ENCODE assay signal across 23 cellular contexts in the genomic region with DNA sequence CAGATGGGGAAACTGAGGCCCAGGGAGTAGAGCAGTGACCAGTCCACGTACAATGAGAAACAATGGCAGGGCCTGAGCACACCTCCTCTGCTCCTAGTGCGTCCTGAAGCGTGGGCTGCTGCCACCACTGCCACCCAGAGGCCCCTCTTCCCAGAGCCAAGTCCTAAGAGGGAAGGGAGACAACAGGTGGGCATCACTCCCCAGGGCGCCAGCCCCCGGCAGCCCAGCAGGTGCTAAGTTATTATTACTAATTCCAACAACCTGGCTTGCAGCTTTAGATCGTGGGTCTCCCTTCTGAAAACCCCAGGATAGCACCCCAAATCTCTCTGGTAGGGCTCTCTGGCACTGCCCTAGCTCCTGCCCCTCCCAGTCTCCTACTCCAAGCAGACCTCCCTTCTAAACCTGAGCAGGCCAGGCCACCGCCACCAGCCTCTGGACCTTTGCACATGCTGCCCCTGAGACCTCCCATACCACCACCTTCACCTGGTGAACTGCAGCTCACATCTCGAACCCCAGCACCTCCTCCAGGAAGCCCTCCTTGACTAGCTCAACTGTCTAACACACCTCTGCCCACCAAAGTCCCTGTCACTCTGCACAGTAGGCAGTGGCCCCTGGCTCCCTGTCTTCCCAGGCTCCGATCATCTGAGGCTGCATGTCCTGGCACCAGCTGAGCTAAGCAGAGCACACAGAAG.
DNase-seq lines count a peak whose midpoint lies in the region; ATAC-seq, FAIRE-seq and TF ChIP-seq lines count a peak whose summit lies in the region.
"Had no signal": no experiment of that assay in that cellular context is flagged by ENCODE, and none has a peak within 500 bp of the region (broad histone marks: within the 10 kb centered on the region; RNA-seq: fewer than 3 reads in every experiment).

No MANE protein-coding gene starts in this region.

- TF ChIP-seq RAD21 in A549 (conservative IDR thresholded peaks at IDR 0.05 in 1 of 2, IDR thresholded peaks at IDR 0.05 in 1 of 2): no peak
- no peak for TF ChIP-seq RAD21 in GM12878 (IDR thresholded peaks at IDR 0.05; ENCODE audit: insufficient read depth, low read depth, low read length)

- no peak overlapping the region for H2BK120ac ChIP-seq in neuronal stem cell (ENCODE audit: low read depth, low read length)

- TF ChIP-seq EP300 in A549 (IDR thresholded peaks at IDR 0.05) (no peak), GM12878 (IDR thresholded peaks at IDR 0.05; ENCODE audit: borderline replicate concordance in 1 of 2, control insufficient read depth in 1 of 2, low read depth in 2 of 2, low read length in 2 of 2) (no peak)

- no peak overlapping the region for H2BK5ac ChIP-seq in neuronal stem cell (ENCODE audit: low read length)

- TF ChIP-seq POLR2A in A549 (IDR thresholded peaks at IDR 0.05; ENCODE audit: low read length) (no peak), GM12878 (IDR thresholded peaks at IDR 0.05; ENCODE audit: low read depth, low read length) (no peak), GM12891 (IDR thresholded peaks at IDR 0.05; ENCODE audit: low read depth, low read length) (no peak)

- H3K4me1 ChIP-seq in A549: no peaks in the 10 kb centered on the region
- H3K4me1 ChIP-seq in HEK293 (ENCODE audit: control insufficient read depth, insufficient read depth, low read length): no peaks in the 10 kb centered on the region
- H3K4me1 ChIP-seq in GM12878 (ENCODE audit: control insufficient read depth, insufficient read depth, low read length): peaks cover 11% of the 10 kb centered on the region
- peaks cover 5 to 11% of the 10 kb centered on the region in 2 donors for H3K4me1 ChIP-seq in neuronal stem cell (ENCODE audit: control insufficient read depth in 2 of 2, insufficient read depth in 1 of 2, low read depth in 1 of 2, low read length in 2 of 2)
- no peaks in the 10 kb centered on the region for H3K4me1 ChIP-seq in heart right ventricle

- no peak for FAIRE-seq in A549 (lab: Jason Lieb, UNC)
- FAIRE-seq in GM12878 (lab: Jason Lieb, UNC): no peak
- no peak for FAIRE-seq in GM12891 (lab: Jason Lieb, UNC)
- FAIRE-seq: G401.6 had no signal

- H3K27ac ChIP-seq in A549: no peak overlapping the region
- H3K27ac ChIP-seq in HEK293 (ENCODE audit: extremely low read depth, low read depth, low read length): no peak overlapping the region
- H3K27ac ChIP-seq in GM12878 (ENCODE audit: control insufficient read depth, insufficient read depth): peak overlapping the region; percentile 29
- no peak overlapping the region for H3K27ac ChIP-seq in neuronal stem cell (replicated peaks; ENCODE audit: low read length)
- no peak overlapping the region for H3K27ac ChIP-seq in heart right ventricle
- H3K27ac ChIP-seq: SK-N-MC had no signal

- no peak overlapping the region for H4K8ac ChIP-seq in neuronal stem cell (ENCODE audit: low read depth, low read length)

- H3K9ac ChIP-seq in GM12878 (ENCODE audit: control insufficient read depth, insufficient read depth, low read length) (no peak overlapping the region; the same call in 1 of the 2 replicates), neuronal stem cell (ENCODE audit: low read depth, low read length, poor library complexity) (no peak overlapping the region)

- H2AFZ ChIP-seq in GM12878 (ENCODE audit: control insufficient read depth, low read depth, low read length): no peak overlapping the region
- no peak overlapping the region for H2AFZ ChIP-seq in neuronal stem cell (ENCODE audit: low read length)

- SMC1A ChIA-PET in GM12878 (lab: Charles Lee; ENCODE audit: uncharacterized antibody, unreplicated experiment): interaction anchor here (1.1 to 1.3 kb wide), 3 partner anchors 19 to 33 kb away, joined by 3 to 4 read pairs (median 3); no protein-coding TSS in a partner anchor

- no peak overlapping the region for H2BK12ac ChIP-seq in neuronal stem cell (ENCODE audit: low read length)

- H3K4me2 ChIP-seq in A549 (no peak overlapping the region), GM12878 (ENCODE audit: control insufficient read depth, insufficient read depth) (0 out of 2 replicates have a peak overlapping the region, but pooled peaks have one; percentile 39), neuronal stem cell (ENCODE audit: insufficient read depth, low read length, poor library complexity, severe bottlenecking) (no peak overlapping the region)

- no peak overlapping the region for H3K4me3 ChIP-seq in A549
- no peak overlapping the region for H3K4me3 ChIP-seq in HEK293 (ENCODE audit: low read depth, low read length)
- H3K4me3 ChIP-seq in GM12878: peak overlapping the region; percentile 42; the same call in 1 of the 2 replicates
- H3K4me3 ChIP-seq in neuronal stem cell (ENCODE audit: low read length in 2 of 2): no peak overlapping the region
- no peak overlapping the region for H3K4me3 ChIP-seq in heart right ventricle
- H3K4me3 ChIP-seq: SK-N-MC had no signal

- H3K18ac ChIP-seq in neuronal stem cell (ENCODE audit: low read length): peak overlapping the region; percentile 24

- POLR2A ChIA-PET in A549 (lab: Yijun Ruan, JAX): no interaction called here
- POLR2A ChIA-PET in HEK293 (lab: Yijun Ruan, JAX): no interaction called here
- POLR2A ChIA-PET in GM12878 (lab: Charles Lee): interaction anchor here (0.6 to 1.8 kb wide), 4 partner anchors 9 to 54 kb away, joined by 3 to 14 read pairs (median 4); no protein-coding TSS in a partner anchor

- RAD21 ChIA-PET in GM12878 (lab: Charles Lee; ENCODE audit: unreplicated experiment): no interaction called here

- in situ Hi-C loops in GM12878 (cut with MboI): no loop called here

- no peak for ATAC-seq in A549
- peak; percentile 18; the same call in 2 of the 3 replicates for ATAC-seq in GM12878
- ATAC-seq in heart right ventricle: no peak
- no peak for ATAC-seq in HG02571 (IDR thresholded peaks at IDR 0.05; ENCODE audit: unreplicated experiment)

- no peak overlapping the region for H4K91ac ChIP-seq in neuronal stem cell (ENCODE audit: low read depth, low read length, poor library complexity)

- no peak overlapping the region for H3K14ac ChIP-seq in neuronal stem cell (ENCODE audit: low read length)

- intact Hi-C loops in GM12878 (cut with micrococcal nuclease; ENCODE audit: unreplicated experiment): loop anchor here (2.0 kb wide), 1 partner anchor 66 kb away; a partner anchor contains a TSS
- intact Hi-C loops in heart right ventricle (cut with DNase I): no loop called here

- H3K27me3 ChIP-seq in GM12878 (replicated peaks in 1 of 2; ENCODE audit: control insufficient read depth in 2 of 2, insufficient read depth in 2 of 2, low read length in 1 of 2) (no peaks in the 10 kb centered on the region), neuronal stem cell (ENCODE audit: control insufficient read depth in 3 of 3, insufficient read depth in 3 of 3, low read depth in 1 of 3, low read length in 3 of 3) (no peaks in the 10 kb centered on the region), heart right ventricle (no peaks in the 10 kb centered on the region)
- H3K27me3 ChIP-seq: BE2C had no signal

- H3K9me3 ChIP-seq in A549 (no peaks in the 10 kb centered on the region), HEK293 (ENCODE audit: control insufficient read depth, insufficient read depth, low read depth, low read length) (no peaks in the 10 kb centered on the region), GM12878 (replicated peaks; ENCODE audit: control insufficient read depth, insufficient read depth, low read length) (no peaks in the 10 kb centered on the region; the same call in 2 of the 3 replicates), neuronal stem cell (replicated peaks in 1 of 2; ENCODE audit: control insufficient read depth in 2 of 2, insufficient read depth in 1 of 2, low read depth in 1 of 2, low read length in 2 of 2) (peaks cover 0 to 1% of the 10 kb centered on the region in 2 donors), heart right ventricle (no peaks in the 10 kb centered on the region)
- H3K9me3 ChIP-seq: BE2C had no signal

- H3K36me3 ChIP-seq in HEK293 (ENCODE audit: control insufficient read depth in 2 of 2, insufficient read depth in 1 of 2, low read length in 2 of 2) (no peaks in the 10 kb centered on the region), GM12878 (ENCODE audit: control insufficient read depth in 2 of 2, insufficient read depth in 2 of 2, low read length in 1 of 2) (peaks cover 2 to 3% of the 10 kb centered on the region in 2 experiments; a peak in 3 of 4 replicates), neuronal stem cell (replicated peaks in 1 of 2; ENCODE audit: control insufficient read depth in 2 of 2, insufficient read depth in 2 of 2, low read length in 2 of 2) (peaks cover 2 to 24% of the 10 kb centered on the region in 2 donors), heart right ventricle (no peaks in the 10 kb centered on the region)

- DNase-seq in A549 (ENCODE audit: low read depth in 1 of 2, low spot score in 1 of 2) (no peak), GM12878 (ENCODE audit: low read depth, low spot score) (no peak), neuronal stem cell (ENCODE audit: low spot score) (no peak), heart right ventricle (no peak), HuH-7 (ENCODE audit: low spot score) (no peak), GM12891 (ENCODE audit: insufficient read length, low spot score) (no peak)
- DNase-seq: 8988T; BE2C; CD4-positive, CD25-positive, alpha-beta regulatory T cell; COR-L47; GOT3; HFFc6; KBM-7; NCI-H1417 treated with DMSO at 0.1 percent for 48 hours; NCI-H2029; NCI-H446 treated with DMSO at 0.1 percent for 48 hours; NCI-H69; OCI-M1; SHP77 had no signal

- peaks cover 30% of the 10 kb centered on the region for H3K79me1 ChIP-seq in neuronal stem cell (ENCODE audit: low read depth, low read length)

- peaks cover 38% of the 10 kb centered on the region for H3K79me2 ChIP-seq in GM12878 (ENCODE audit: control insufficient read depth, insufficient read depth, low read length)

- no peak overlapping the region for H3K4ac ChIP-seq in neuronal stem cell (ENCODE audit: low read length)

- H2AK5ac ChIP-seq in neuronal stem cell (ENCODE audit: low read depth, low read length): no peak overlapping the region

- 91% methylated on average over 8 of the region's 9 CpGs for WGBS in A549 (ENCODE audit: missing lambda C conversion rate)
- WGBS in GM12878 (ENCODE audit: insufficient coverage, insufficient replicate concordance, low lambda C conversion rate, missing lambda C conversion rate): 93% methylated on average over 9 of the region's 9 CpGs
- no CpG with 5 or more reads among the region's 9 CpGs for WGBS in neuronal stem cell (ENCODE audit: extremely low coverage in 2 of 2, insufficient read length in 2 of 2, insufficient replicate concordance in 1 of 2), 2 donors
- WGBS in heart right ventricle, 2 donors: 95 to 98% methylated on average over 9 of the region's 9 CpGs

- H2BK15ac ChIP-seq in neuronal stem cell (ENCODE audit: low read length): no peak overlapping the region

- H4K20me1 ChIP-seq in GM12878 (ENCODE audit: control insufficient read depth, insufficient read depth): no peaks in the 10 kb centered on the region; the same call in 1 of the 2 replicates

- peak overlapping the region; percentile 48 for H3K23ac ChIP-seq in neuronal stem cell (ENCODE audit: low read depth, low read length, poor library complexity)

- CTCF ChIA-PET in A549 (lab: Yijun Ruan, JAX): interaction anchor here (0.5 to 2.1 kb wide), 4 partner anchors 67 to 1461 kb away, joined by 3 to 7 read pairs (median 3); no protein-coding TSS in a partner anchor
- CTCF ChIA-PET in HEK293 (lab: Yijun Ruan, JAX): interaction anchor here (0.6 to 0.7 kb wide), 3 partner anchors 14 to 145 kb away, joined by 3 read pairs; no protein-coding TSS in a partner anchor
- CTCF ChIA-PET in GM12878 (lab: Yijun Ruan, JAX): no interaction called here

- TF ChIP-seq CTCF in A549 (IDR thresholded peaks at IDR 0.05): no peak
- no peak for TF ChIP-seq CTCF in HEK293 (tag by site-specific recombination; IDR thresholded peaks at IDR 0.05)
- no peak for TF ChIP-seq CTCF in GM12878 (IDR thresholded peaks at IDR 0.05 in 2 of 3, conservative IDR thresholded peaks at IDR 0.05 in 1 of 3; ENCODE audit: control insufficient read depth in 2 of 3, extremely low read depth in 1 of 3, insufficient read depth in 1 of 3, low read depth in 3 of 3, low read length in 3 of 3)
- TF ChIP-seq CTCF in heart right ventricle (IDR thresholded peaks at IDR 0.05): no peak

- BruUV-seq in GM12878 (replicated peaks; lab: Mats Ljungman, UMichigan): no TSS peak
